1 cellular context compared by ENCODE assay signal in the genomic region with DNA sequence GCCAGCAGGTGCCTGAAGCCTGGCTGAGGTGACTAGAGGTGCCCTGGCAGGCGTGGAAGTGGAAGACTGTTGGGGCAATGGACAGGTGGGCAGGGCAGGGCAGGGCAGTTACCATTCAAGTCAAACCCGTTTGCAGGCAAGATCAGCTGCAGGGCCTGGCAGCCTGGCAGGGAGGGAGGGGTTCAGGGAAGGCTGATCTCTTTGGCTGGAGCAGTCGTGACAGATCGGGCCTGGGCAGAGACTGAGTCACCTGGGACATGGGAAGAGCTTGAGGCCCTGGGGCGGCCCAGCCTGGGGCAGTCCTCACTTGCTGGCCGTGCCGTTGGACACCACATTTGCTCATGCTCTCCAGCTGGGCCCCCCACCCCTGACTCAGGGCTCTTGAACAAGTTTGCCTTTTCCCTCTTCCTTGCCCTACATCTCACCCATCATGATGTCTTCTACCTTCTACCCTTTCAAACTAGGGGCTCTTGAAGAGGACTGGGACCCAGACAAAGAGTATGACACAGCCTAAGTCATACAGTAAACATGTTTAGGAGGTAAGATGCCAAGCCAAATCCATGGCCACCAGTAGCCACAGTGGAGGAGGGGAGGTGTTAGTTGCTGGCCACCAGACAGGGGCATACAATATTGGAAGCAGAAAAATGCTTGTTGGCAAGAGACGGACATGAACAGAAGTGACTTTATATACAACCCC.
TF ChIP-seq lines count a peak whose summit lies in the region.

No MANE protein-coding gene starts in this region.

TF ChIP-seq in A549, 52 proteins besides CTCF, POLR2A, EP300 and RAD21 (continued from another document):
- TF ChIP-seq, protein P1, sequence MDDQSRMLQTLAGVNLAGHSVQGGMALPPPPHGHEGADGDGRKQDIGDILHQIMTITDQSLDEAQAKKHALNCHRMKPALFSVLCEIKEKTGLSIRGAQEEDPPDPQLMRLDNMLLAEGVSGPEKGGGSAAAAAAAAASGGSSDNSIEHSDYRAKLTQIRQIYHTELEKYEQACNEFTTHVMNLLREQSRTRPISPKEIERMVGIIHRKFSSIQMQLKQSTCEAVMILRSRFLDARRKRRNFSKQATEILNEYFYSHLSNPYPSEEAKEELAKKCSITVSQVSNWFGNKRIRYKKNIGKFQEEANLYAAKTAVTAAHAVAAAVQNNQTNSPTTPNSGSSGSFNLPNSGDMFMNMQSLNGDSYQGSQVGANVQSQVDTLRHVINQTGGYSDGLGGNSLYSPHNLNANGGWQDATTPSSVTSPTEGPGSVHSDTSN (IDR thresholded peaks at IDR 0.05): no peak
- TF ChIP-seq PHF8 (IDR thresholded peaks at IDR 0.05; ENCODE audit: borderline replicate concordance, low read depth) (no peak), FOXS1 (CRISPR knock-in tag; IDR thresholded peaks at IDR 0.05) (no peak), HOXB5 (CRISPR knock-in tag; IDR thresholded peaks at IDR 0.05) (no peak), FOSL2 (IDR thresholded peaks at IDR 0.05) (no peak), FOSL2 (CRISPR knock-in tag; IDR thresholded peaks at IDR 0.05) (no peak), CHD2 (IDR thresholded peaks at IDR 0.05; ENCODE audit: low read length, partially characterized antibody) (no peak)
- TF ChIP-seq, protein P2, sequence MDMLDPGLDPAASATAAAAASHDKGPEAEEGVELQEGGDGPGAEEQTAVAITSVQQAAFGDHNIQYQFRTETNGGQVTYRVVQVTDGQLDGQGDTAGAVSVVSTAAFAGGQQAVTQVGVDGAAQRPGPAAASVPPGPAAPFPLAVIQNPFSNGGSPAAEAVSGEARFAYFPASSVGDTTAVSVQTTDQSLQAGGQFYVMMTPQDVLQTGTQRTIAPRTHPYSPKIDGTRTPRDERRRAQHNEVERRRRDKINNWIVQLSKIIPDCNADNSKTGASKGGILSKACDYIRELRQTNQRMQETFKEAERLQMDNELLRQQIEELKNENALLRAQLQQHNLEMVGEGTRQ (IDR thresholded peaks at IDR 0.05): no peak
- TF ChIP-seq, protein P3, sequence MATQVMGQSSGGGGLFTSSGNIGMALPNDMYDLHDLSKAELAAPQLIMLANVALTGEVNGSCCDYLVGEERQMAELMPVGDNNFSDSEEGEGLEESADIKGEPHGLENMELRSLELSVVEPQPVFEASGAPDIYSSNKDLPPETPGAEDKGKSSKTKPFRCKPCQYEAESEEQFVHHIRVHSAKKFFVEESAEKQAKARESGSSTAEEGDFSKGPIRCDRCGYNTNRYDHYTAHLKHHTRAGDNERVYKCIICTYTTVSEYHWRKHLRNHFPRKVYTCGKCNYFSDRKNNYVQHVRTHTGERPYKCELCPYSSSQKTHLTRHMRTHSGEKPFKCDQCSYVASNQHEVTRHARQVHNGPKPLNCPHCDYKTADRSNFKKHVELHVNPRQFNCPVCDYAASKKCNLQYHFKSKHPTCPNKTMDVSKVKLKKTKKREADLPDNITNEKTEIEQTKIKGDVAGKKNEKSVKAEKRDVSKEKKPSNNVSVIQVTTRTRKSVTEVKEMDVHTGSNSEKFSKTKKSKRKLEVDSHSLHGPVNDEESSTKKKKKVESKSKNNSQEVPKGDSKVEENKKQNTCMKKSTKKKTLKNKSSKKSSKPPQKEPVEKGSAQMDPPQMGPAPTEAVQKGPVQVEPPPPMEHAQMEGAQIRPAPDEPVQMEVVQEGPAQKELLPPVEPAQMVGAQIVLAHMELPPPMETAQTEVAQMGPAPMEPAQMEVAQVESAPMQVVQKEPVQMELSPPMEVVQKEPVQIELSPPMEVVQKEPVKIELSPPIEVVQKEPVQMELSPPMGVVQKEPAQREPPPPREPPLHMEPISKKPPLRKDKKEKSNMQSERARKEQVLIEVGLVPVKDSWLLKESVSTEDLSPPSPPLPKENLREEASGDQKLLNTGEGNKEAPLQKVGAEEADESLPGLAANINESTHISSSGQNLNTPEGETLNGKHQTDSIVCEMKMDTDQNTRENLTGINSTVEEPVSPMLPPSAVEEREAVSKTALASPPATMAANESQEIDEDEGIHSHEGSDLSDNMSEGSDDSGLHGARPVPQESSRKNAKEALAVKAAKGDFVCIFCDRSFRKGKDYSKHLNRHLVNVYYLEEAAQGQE (IDR thresholded peaks at IDR 0.05): no peak
